ENCODE assay signal across 32 cellular contexts in genomic region chr18:52462853-52463252, GRCh38.
"Had no signal": no experiment of that assay in that cellular context is flagged by ENCODE, and none has a peak within 500 bp of the region (broad histone marks: within the 10 kb centered on the region; RNA-seq: fewer than 3 reads in every experiment).

No MANE protein-coding gene starts in this region.

- H3K27ac ChIP-seq: adrenal gland, ascending aorta, body of pancreas, brain microvascular endothelial cell, breast epithelium, cardiac muscle cell had no signal

- DNase-seq: activated effector memory CD4-positive, alpha-beta T cell treated with anti-CD3 and anti-CD28 coated beads, Interleukin-2, amount 50 U/mL, for 16 hours; activated effector memory CD4-positive, alpha-beta T cell treated with Interleukin-2 at 50 U/mL for 16 hours; activated gamma-delta T cell; activated gamma-delta T cell treated with Interleukin-2 at 50 U/mL for 16 hours; activated naive CD4-positive, alpha-beta T cell; activated naive CD4-positive, alpha-beta T cell treated with anti-CD3 and anti-CD28 coated beads for 36 hours; activated naive CD4-positive, alpha-beta T cell treated with anti-CD3 and anti-CD28 coated beads, Interleukin-2, amount 10 ng/mL, durations not matched to agents 7 days and 5 days; activated naive CD4-positive, alpha-beta T cell treated with anti-CD3 and anti-CD28 coated beads, Interleukin-2, amount 50 U/mL, for 16 hours; activated naive CD4-positive, alpha-beta T cell treated with Interleukin-2 at 50 U/mL for 16 hours; activated naive CD8-positive, alpha-beta T cell treated with anti-CD3 and anti-CD28 coated beads for 36 hours; activated naive CD8-positive, alpha-beta T cell treated with anti-CD3 and anti-CD28 coated beads, Interleukin-2, amount 10 ng/mL, durations not matched to agents 7 days and 5 days; activated naive CD8-positive, alpha-beta T cell treated with anti-CD3 and anti-CD28 coated beads, Interleukin-2, amount 50 U/mL, for 24 hours; activated T-cell treated with anti-CD3 and anti-CD28 coated beads, Interleukin-2, amount 50 U/mL, for 1 hour; activated T-cell treated with anti-CD3 and anti-CD28 coated beads, Interleukin-2, amount 50 U/mL, for 24 hours; activated T-cell treated with anti-CD3 and anti-CD28 coated beads, Interleukin-2, amount 50 U/mL, for 4 hours; activated T-cell treated with anti-CD3 and anti-CD28 coated beads, Interleukin-2, amount 50 U/mL, for 48 hours; activated T-cell treated with anti-CD3 and anti-CD28 coated beads, Interleukin-2, amount 50 U/mL, for 72 hours; adrenal gland; amniotic stem cell; amygdala; anterior cingulate cortex; aorta; body of pancreas; brain microvascular endothelial cell; caudate nucleus; central memory CD4-positive, alpha-beta T cell; cerebellar nuclear complex had no signal

- H3K27me3 ChIP-seq: adrenal gland, ascending aorta, body of pancreas, brain microvascular endothelial cell, breast epithelium had no signal

- H3K36me3 ChIP-seq: adrenal gland, ascending aorta, brain microvascular endothelial cell, breast epithelium, cardiac muscle cell had no signal

- H3K4me3 ChIP-seq: adrenal gland, ascending aorta, body of pancreas, breast epithelium, cardiac muscle cell had no signal

- H3K9me3 ChIP-seq: adrenal gland, ascending aorta, body of pancreas, breast epithelium had no signal

- ATAC-seq: activated naive CD4-positive, alpha-beta T cell treated with anti-CD3 and anti-CD28 coated beads, Interleukin-2, amount 50 U/mL, for 72 hours; activated naive CD8-positive, alpha-beta T cell treated with anti-CD3 and anti-CD28 coated beads, Interleukin-2, amount 50 U/mL, for 24 hours; activated T-cell treated with anti-CD3 and anti-CD28 coated beads, Interleukin-2, amount 50 U/mL, for 4 hours; activated T-cell treated with anti-CD3 and anti-CD28 coated beads, Interleukin-2, amount 50 U/mL, for 72 hours; activated T-helper 17 cell treated with anti-CD3 and anti-CD28 coated beads, Interleukin-2, amount 50 U/mL, for 72 hours; body of pancreas had no signal
